30 cellular contexts compared by ENCODE assay signal in the genomic region with DNA sequence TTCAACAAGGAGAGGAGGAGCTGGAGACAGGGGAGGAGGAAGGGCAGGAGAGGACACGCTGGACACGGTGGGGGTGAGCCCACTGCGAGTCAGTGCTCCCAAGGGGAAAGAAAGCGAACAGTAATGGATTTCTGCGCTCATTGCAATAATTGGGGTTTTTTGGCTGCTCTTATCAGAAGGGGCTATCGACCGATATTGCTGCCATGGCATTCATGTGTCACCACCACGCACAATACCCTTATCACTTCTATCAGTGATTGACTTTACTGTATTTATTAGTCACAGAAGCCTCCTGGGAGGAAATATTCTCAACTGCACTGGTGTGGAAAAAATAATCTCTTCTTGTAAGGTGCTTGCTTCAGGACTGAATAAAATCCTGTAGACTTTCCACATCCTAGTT.
"Had no signal": no experiment of that assay in that cellular context is flagged by ENCODE, and none has a peak within 500 bp of the region (broad histone marks: within the 10 kb centered on the region; RNA-seq: fewer than 3 reads in every experiment).

No MANE protein-coding gene starts in this region.

- H3K36me3 Mint-ChIP-seq: activated CD4-positive, alpha-beta memory T cell treated with anti-CD3 and anti-CD28 coated beads for 36 hours had no signal

- H3K9me3 ChIP-seq: adrenal gland, body of pancreas, neutrophil, ovary, prostate gland, thoracic aorta had no signal

- H3K4me3 ChIP-seq: adrenal gland, body of pancreas, dorsolateral prefrontal cortex, ovary, prostate gland, skin epidermis, thoracic aorta had no signal

- H3K27me3 ChIP-seq: adrenal gland, body of pancreas, neutrophil, ovary had no signal

- DNase-seq: activated CD4-positive, alpha-beta memory T cell treated with anti-CD3 and anti-CD28 coated beads for 36 hours; activated CD4-positive, alpha-beta T cell treated with anti-CD3 and anti-CD28 coated beads, Interleukin-2, amount 10 ng/mL, durations not matched to agents 24 days and 14 days; activated CD8-positive, alpha-beta memory T cell treated with anti-CD3 and anti-CD28 coated beads, Interleukin-2, amount 50 U/mL, for 48 hours; activated naive CD4-positive, alpha-beta T cell treated with anti-CD3 and anti-CD28 coated beads for 36 hours; activated naive CD8-positive, alpha-beta T cell treated with anti-CD3 and anti-CD28 coated beads for 36 hours; activated T-cell treated with anti-CD3 and anti-CD28 coated beads, Interleukin-2, amount 50 U/mL, for 24 hours; aorta; body of pancreas; dorsolateral prefrontal cortex; foreskin fibroblast; head of caudate nucleus; hypothalamus; immature natural killer cell; kidney; left colon; mammary epithelial cell; nephron progenitor cell; ovary; retina; stimulated activated CD4-positive, alpha-beta T cell treated with anti-CD3 and anti-CD28 coated beads, Interleukin-12 subunit alpha, Interleukin-12 subunit beta, amount 100 ng/mL, for 4 hours; stimulated activated CD4-positive, alpha-beta T cell treated with anti-CD3 and anti-CD28 coated beads, Interleukin-4, amount 100 ng/mL, for 1 hour; trophoblast cell had no signal

- H3K27ac ChIP-seq: adrenal gland, body of pancreas, dorsolateral prefrontal cortex, neutrophil, ovary, prostate gland, thoracic aorta, VCaP had no signal

- H3K9me3 Mint-ChIP-seq: activated CD4-positive, alpha-beta memory T cell treated with anti-CD3 and anti-CD28 coated beads for 36 hours; activated naive CD4-positive, alpha-beta T cell treated with anti-CD3 and anti-CD28 coated beads for 36 hours; activated naive CD8-positive, alpha-beta T cell treated with anti-CD3 and anti-CD28 coated beads for 36 hours; activated T-cell treated with anti-CD3 and anti-CD28 coated beads, Interleukin-2, amount 50 U/mL, for 24 hours; immature natural killer cell; stimulated activated naive CD8-positive, alpha-beta T cell treated with anti-CD3 and anti-CD28 coated beads, Interleukin-15, Interleukin-2, amounts not matched to agents 100 ng/mL and 50 ng/mL, for 24 hours had no signal

- ATAC-seq: body of pancreas, left colon, sciatic nerve had no signal

- H3K27ac Mint-ChIP-seq: activated CD4-positive, alpha-beta memory T cell treated with anti-CD3 and anti-CD28 coated beads for 36 hours; activated CD4-positive, alpha-beta T cell treated with anti-CD3 and anti-CD28 coated beads, Interleukin-2, amount 10 ng/mL, durations not matched to agents 24 days and 14 days; activated naive CD4-positive, alpha-beta T cell treated with anti-CD3 and anti-CD28 coated beads for 36 hours; activated naive CD8-positive, alpha-beta T cell treated with anti-CD3 and anti-CD28 coated beads for 36 hours; activated T-cell treated with anti-CD3 and anti-CD28 coated beads, Interleukin-2, amount 50 U/mL, for 24 hours; immature natural killer cell; nephron progenitor cell; stimulated activated naive CD8-positive, alpha-beta T cell treated with anti-CD3 and anti-CD28 coated beads, Interleukin-15, Interleukin-2, amounts not matched to agents 100 ng/mL and 50 ng/mL, for 24 hours had no signal

- H3K4me3 Mint-ChIP-seq: activated CD4-positive, alpha-beta memory T cell treated with anti-CD3 and anti-CD28 coated beads for 36 hours; activated CD4-positive, alpha-beta T cell treated with anti-CD3 and anti-CD28 coated beads, Interleukin-2, amount 10 ng/mL, durations not matched to agents 24 days and 14 days; activated naive CD4-positive, alpha-beta T cell treated with anti-CD3 and anti-CD28 coated beads for 36 hours; activated naive CD8-positive, alpha-beta T cell treated with anti-CD3 and anti-CD28 coated beads for 36 hours; activated T-cell treated with anti-CD3 and anti-CD28 coated beads, Interleukin-2, amount 50 U/mL, for 24 hours; immature natural killer cell; nephron progenitor cell; stimulated activated naive CD8-positive, alpha-beta T cell treated with anti-CD3 and anti-CD28 coated beads, Interleukin-15, Interleukin-2, amounts not matched to agents 100 ng/mL and 50 ng/mL, for 24 hours had no signal

- H3K36me3 ChIP-seq: adrenal gland, neutrophil, ovary, prostate gland, thoracic aorta had no signal

- H3K4me1 ChIP-seq: adrenal gland, body of pancreas, prostate gland had no signal

- H3K4me1 Mint-ChIP-seq: nephron progenitor cell had no signal

- H3K27me3 Mint-ChIP-seq: activated CD4-positive, alpha-beta memory T cell treated with anti-CD3 and anti-CD28 coated beads for 36 hours had no signal
